ENCODE assay signal across 1 cellular context in the genomic region with DNA sequence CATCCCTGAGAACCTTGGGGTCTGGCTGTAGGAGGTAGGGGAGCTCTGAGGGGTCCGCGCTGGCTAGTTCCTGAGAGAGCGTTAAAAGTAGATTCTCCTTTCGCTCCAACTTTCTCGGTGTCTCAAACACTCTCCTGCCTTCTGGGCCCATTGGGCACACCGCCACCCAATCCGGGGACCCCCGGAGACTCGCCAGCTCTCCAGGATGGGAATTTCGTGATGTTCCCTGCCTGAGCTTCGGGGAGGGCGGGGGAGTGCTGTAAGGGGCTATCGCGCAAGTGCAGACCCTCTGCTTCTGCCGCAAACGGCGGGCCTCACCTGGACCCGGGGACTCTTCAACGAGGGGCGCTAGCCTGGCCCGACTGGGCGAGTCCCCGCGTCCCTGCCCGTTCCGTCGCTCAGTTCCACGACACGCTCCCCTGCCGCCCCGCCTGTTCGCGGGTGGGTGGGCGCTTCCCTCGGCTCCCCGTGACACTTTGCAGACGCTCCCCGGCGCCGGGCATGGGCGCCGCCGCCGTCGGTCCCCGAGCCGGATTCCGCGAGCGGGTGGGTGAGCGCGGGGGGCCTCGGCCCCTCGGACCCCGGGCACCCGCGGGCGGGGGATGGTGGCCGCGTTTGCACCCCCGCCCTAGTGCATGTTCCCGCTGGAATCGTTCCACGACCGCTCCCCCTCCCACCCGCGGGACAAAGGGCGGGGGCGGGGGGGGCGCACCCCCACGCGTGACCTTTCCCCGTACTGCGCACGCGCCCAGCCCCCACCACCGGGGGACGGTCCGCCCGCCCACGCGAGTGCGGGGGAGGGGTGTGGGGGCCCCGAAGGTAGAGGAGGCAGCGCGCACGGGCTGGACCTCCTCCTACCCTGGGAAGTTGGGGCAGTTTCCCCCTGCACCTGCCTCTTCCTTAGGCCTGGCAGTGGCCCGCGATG.
TF ChIP-seq lines count a peak whose summit lies in the region.

TSS of gene CCDC106 (plus strand) at position 481 of the 925 bp plus-strand sequence. CDS start 835 bp downstream, outside the sequence.

TF ChIP-seq in K562, 482 proteins besides CTCF, POLR2A, EP300 and RAD21 (continued from another document and continues in another):
- TF ChIP-seq, protein P1, sequence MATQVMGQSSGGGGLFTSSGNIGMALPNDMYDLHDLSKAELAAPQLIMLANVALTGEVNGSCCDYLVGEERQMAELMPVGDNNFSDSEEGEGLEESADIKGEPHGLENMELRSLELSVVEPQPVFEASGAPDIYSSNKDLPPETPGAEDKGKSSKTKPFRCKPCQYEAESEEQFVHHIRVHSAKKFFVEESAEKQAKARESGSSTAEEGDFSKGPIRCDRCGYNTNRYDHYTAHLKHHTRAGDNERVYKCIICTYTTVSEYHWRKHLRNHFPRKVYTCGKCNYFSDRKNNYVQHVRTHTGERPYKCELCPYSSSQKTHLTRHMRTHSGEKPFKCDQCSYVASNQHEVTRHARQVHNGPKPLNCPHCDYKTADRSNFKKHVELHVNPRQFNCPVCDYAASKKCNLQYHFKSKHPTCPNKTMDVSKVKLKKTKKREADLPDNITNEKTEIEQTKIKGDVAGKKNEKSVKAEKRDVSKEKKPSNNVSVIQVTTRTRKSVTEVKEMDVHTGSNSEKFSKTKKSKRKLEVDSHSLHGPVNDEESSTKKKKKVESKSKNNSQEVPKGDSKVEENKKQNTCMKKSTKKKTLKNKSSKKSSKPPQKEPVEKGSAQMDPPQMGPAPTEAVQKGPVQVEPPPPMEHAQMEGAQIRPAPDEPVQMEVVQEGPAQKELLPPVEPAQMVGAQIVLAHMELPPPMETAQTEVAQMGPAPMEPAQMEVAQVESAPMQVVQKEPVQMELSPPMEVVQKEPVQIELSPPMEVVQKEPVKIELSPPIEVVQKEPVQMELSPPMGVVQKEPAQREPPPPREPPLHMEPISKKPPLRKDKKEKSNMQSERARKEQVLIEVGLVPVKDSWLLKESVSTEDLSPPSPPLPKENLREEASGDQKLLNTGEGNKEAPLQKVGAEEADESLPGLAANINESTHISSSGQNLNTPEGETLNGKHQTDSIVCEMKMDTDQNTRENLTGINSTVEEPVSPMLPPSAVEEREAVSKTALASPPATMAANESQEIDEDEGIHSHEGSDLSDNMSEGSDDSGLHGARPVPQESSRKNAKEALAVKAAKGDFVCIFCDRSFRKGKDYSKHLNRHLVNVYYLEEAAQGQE (CRISPR knock-in tag; IDR thresholded peaks at IDR 0.05; ENCODE audit: low read depth), result 0 out of 2 replicates have a peak, but pooled peaks have one; percentile 38
- TF ChIP-seq ZNF512 (tag; IDR thresholded peaks at IDR 0.05) (no peak), PHF21A (IDR thresholded peaks at IDR 0.05; ENCODE audit: borderline replicate concordance, low read depth) (no peak), CBX3 (IDR thresholded peaks at IDR 0.05; ENCODE audit: borderline replicate concordance in 1 of 2, low read length in 2 of 2) (no peak), ESRRA (IDR thresholded peaks at IDR 0.05; ENCODE audit: borderline replicate concordance, low read depth) (peak; percentile 46), ZNF24 (IDR thresholded peaks at IDR 0.05) (no peak), ZNF561 (CRISPR knock-in tag; conservative IDR thresholded peaks at IDR 0.05) (no peak), ARNT (IDR thresholded peaks at IDR 0.05) (no peak), NR2C1 (IDR thresholded peaks at IDR 0.05) (no peak), NR2C1 (tag; IDR thresholded peaks at IDR 0.05) (0 out of 2 replicates have a peak, but pooled peaks have one; percentile 49), MAX (CRISPR knock-in tag; IDR thresholded peaks at IDR 0.05) (0 out of 2 replicates have a peak, but pooled peaks have one; percentile 14), FIP1L1 (IDR thresholded peaks at IDR 0.05; ENCODE audit: low read depth, low read length, poor library complexity, severe bottlenecking) (peak; percentile 91), TAF15 (IDR thresholded peaks at IDR 0.05; ENCODE audit: low read depth, low read length) (no peak), ETV5 (CRISPR knock-in tag; IDR thresholded peaks at IDR 0.05; ENCODE audit: low read depth) (no peak), SNIP1 (IDR thresholded peaks at IDR 0.05; ENCODE audit: low read depth) (no peak), KAT7 (CRISPR knock-in tag; IDR thresholded peaks at IDR 0.05; ENCODE audit: borderline replicate concordance) (no peak), IRF9 (tag; IDR thresholded peaks at IDR 0.05) (no peak), CBFA2T3 (IDR thresholded peaks at IDR 0.05) (no peak), RHOXF2B (CRISPR knock-in tag; conservative IDR thresholded peaks at IDR 0.05) (no peak), CGGBP1 (CRISPR knock-in tag; IDR thresholded peaks at IDR 0.05) (no peak), ZSCAN29 (IDR thresholded peaks at IDR 0.05) (no peak), TRIM24 (IDR thresholded peaks at IDR 0.05) (peak in 1 of 2 experiments; percentile 45; a peak in 1 of 4 replicates), ZFP30 (CRISPR knock-in tag; IDR thresholded peaks at IDR 0.05; ENCODE audit: borderline replicate concordance) (no peak), ZNF324 (CRISPR knock-in tag; IDR thresholded peaks at IDR 0.05) (no peak), LCOR (CRISPR knock-in tag; IDR thresholded peaks at IDR 0.05) (no peak), COPS2 (conservative IDR thresholded peaks at IDR 0.05) (no peak), ZNF592 (IDR thresholded peaks at IDR 0.05) (0 out of 2 replicates have a peak, but pooled peaks have one; percentile 35), SRSF9 (IDR thresholded peaks at IDR 0.05; ENCODE audit: borderline replicate concordance, low read depth, low read length) (no peak), ZZZ3 (IDR thresholded peaks at IDR 0.05) (no peak)
- TF ChIP-seq, protein P2, sequence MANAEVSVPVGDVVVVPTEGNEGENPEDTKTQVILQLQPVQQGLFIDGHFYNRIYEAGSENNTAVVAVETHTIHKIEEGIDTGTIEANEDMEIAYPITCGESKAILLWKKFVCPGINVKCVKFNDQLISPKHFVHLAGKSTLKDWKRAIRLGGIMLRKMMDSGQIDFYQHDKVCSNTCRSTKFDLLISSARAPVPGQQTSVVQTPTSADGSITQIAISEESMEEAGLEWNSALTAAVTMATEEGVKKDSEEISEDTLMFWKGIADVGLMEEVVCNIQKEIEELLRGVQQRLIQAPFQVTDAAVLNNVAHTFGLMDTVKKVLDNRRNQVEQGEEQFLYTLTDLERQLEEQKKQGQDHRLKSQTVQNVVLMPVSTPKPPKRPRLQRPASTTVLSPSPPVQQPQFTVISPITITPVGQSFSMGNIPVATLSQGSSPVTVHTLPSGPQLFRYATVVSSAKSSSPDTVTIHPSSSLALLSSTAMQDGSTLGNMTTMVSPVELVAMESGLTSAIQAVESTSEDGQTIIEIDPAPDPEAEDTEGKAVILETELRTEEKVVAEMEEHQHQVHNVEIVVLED (CRISPR knock-in tag; IDR thresholded peaks at IDR 0.05), result no peak
- TF ChIP-seq, protein P3, sequence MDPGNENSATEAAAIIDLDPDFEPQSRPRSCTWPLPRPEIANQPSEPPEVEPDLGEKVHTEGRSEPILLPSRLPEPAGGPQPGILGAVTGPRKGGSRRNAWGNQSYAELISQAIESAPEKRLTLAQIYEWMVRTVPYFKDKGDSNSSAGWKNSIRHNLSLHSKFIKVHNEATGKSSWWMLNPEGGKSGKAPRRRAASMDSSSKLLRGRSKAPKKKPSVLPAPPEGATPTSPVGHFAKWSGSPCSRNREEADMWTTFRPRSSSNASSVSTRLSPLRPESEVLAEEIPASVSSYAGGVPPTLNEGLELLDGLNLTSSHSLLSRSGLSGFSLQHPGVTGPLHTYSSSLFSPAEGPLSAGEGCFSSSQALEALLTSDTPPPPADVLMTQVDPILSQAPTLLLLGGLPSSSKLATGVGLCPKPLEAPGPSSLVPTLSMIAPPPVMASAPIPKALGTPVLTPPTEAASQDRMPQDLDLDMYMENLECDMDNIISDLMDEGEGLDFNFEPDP (CRISPR knock-in tag; IDR thresholded peaks at IDR 0.05), result no peak
- TF ChIP-seq, protein P4, sequence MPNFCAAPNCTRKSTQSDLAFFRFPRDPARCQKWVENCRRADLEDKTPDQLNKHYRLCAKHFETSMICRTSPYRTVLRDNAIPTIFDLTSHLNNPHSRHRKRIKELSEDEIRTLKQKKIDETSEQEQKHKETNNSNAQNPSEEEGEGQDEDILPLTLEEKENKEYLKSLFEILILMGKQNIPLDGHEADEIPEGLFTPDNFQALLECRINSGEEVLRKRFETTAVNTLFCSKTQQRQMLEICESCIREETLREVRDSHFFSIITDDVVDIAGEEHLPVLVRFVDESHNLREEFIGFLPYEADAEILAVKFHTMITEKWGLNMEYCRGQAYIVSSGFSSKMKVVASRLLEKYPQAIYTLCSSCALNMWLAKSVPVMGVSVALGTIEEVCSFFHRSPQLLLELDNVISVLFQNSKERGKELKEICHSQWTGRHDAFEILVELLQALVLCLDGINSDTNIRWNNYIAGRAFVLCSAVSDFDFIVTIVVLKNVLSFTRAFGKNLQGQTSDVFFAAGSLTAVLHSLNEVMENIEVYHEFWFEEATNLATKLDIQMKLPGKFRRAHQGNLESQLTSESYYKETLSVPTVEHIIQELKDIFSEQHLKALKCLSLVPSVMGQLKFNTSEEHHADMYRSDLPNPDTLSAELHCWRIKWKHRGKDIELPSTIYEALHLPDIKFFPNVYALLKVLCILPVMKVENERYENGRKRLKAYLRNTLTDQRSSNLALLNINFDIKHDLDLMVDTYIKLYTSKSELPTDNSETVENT (CRISPR knock-in tag; IDR thresholded peaks at IDR 0.05), result peak; percentile 51; the same call in 1 of the 2 replicates
- TF ChIP-seq, protein P5, sequence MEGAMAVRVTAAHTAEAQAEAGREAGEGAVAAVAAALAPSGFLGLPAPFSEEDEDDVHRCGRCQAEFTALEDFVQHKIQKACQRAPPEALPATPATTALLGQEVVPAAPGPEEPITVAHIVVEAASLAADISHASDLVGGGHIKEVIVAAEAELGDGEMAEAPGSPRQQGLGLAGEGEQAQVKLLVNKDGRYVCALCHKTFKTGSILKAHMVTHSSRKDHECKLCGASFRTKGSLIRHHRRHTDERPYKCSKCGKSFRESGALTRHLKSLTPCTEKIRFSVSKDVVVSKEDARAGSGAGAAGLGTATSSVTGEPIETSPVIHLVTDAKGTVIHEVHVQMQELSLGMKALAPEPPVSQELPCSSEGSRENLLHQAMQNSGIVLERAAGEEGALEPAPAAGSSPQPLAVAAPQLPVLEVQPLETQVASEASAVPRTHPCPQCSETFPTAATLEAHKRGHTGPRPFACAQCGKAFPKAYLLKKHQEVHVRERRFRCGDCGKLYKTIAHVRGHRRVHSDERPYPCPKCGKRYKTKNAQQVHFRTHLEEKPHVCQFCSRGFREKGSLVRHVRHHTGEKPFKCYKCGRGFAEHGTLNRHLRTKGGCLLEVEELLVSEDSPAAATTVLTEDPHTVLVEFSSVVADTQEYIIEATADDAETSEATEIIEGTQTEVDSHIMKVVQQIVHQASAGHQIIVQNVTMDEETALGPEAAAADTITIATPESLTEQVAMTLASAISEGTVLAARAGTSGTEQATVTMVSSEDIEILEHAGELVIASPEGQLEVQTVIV (CRISPR knock-in tag; IDR thresholded peaks at IDR 0.05; ENCODE audit: borderline replicate concordance), result no peak
